ENCODE assay signal across 13 cellular contexts in genomic region chr13:98370806-98371553, GRCh38.
DNase-seq lines count a peak whose midpoint lies in the region; ATAC-seq and TF ChIP-seq lines count a peak whose summit lies in the region.
"Had no signal": no experiment of that assay in that cellular context is flagged by ENCODE, and none has a peak within 500 bp of the region (broad histone marks: within the 10 kb centered on the region; RNA-seq: fewer than 3 reads in every experiment).

No MANE protein-coding gene starts in this region.

- no peaks in the 10 kb centered on the region for H3K9me2 ChIP-seq in OCI-LY7 (ENCODE audit: insufficient read depth, low read length)

- H3K4me3 Mint-ChIP-seq in mesothelial cell of epicardium, result no peak overlapping the region

- no peak overlapping the region for H2AFZ ChIP-seq in OCI-LY7 (ENCODE audit: low read length)

- H3K36me3 ChIP-seq in duodenal mucosa (ENCODE audit: control insufficient read depth in 1 of 2, insufficient read depth in 2 of 2, low read length in 2 of 2), result no peaks in the 10 kb centered on the region
- no peaks in the 10 kb centered on the region for H3K36me3 ChIP-seq in uterus
- H3K36me3 ChIP-seq in OCI-LY7 (ENCODE audit: insufficient read depth, low read length), result no peaks in the 10 kb centered on the region
- peaks cover 1% of the 10 kb centered on the region; the same call in 1 of the 2 replicates for H3K36me3 ChIP-seq in H7 (replicated peaks; ENCODE audit: control insufficient read depth, insufficient read depth, low read length)

- no peak for TF ChIP-seq CTCF in mesothelial cell of epicardium (IDR thresholded peaks at IDR 0.05; ENCODE audit: unreplicated experiment)
- no peak for TF ChIP-seq CTCF in uterus (IDR thresholded peaks at IDR 0.05)
- TF ChIP-seq CTCF in OCI-LY7 (conservative IDR thresholded peaks at IDR 0.05; ENCODE audit: low read length), result no peak

- POLR2A ChIA-PET in OCI-LY7 (lab: Charles Lee), result interaction anchor here (0.7 kb wide), 2 partner anchors 10 to 789 kb away, joined by 3 to 5 read pairs; no protein-coding TSS in a partner anchor

- H3K27me3 ChIP-seq in duodenal mucosa (ENCODE audit: control insufficient read depth in 1 of 2, insufficient read depth in 2 of 2, low read length in 2 of 2) (no peaks in the 10 kb centered on the region), uterus (no peaks in the 10 kb centered on the region), H7 (ENCODE audit: control insufficient read depth, insufficient read depth, low read length) (no peaks in the 10 kb centered on the region)

- peaks cover 0 to 5% of the 10 kb centered on the region in 2 donors for H3K9me3 ChIP-seq in duodenal mucosa (ENCODE audit: control insufficient read depth in 1 of 2, low read length in 2 of 2)
- H3K9me3 ChIP-seq in uterus, result no peaks in the 10 kb centered on the region
- no peaks in the 10 kb centered on the region for H3K9me3 ChIP-seq in OCI-LY7 (ENCODE audit: low read length)

- peaks cover 31% of the 10 kb centered on the region for H3K4me1 Mint-ChIP-seq in mesothelial cell of epicardium

- H4K20me1 ChIP-seq in OCI-LY7 (ENCODE audit: insufficient read depth, low read length), result no peaks in the 10 kb centered on the region

- H3K27ac Mint-ChIP-seq in mesothelial cell of epicardium, result peak overlapping the region; percentile 75

- H3K27me3 Mint-ChIP-seq in mesothelial cell of epicardium (ENCODE audit: low read depth), result no peaks in the 10 kb centered on the region

- H3K4me1 ChIP-seq in duodenal mucosa (ENCODE audit: control insufficient read depth in 1 of 2, insufficient read depth in 2 of 2, low read length in 2 of 2) (no peaks in the 10 kb centered on the region), uterus (peaks cover 0 to 3% of the 10 kb centered on the region in 2 donors), OCI-LY7 (ENCODE audit: insufficient read depth, low read length, poor library complexity, severe bottlenecking) (no peaks in the 10 kb centered on the region)

- H3K9me3 Mint-ChIP-seq in mesothelial cell of epicardium, result peaks cover 10% of the 10 kb centered on the region

- CTCF ChIA-PET in OCI-LY7 (lab: Charles Lee; ENCODE audit: unreplicated experiment), result no interaction called here

- no peak overlapping the region for H3K4me2 ChIP-seq in OCI-LY7 (ENCODE audit: low read length)

- H3K4me3 ChIP-seq in duodenal mucosa (ENCODE audit: low read depth in 1 of 2, low read length in 2 of 2) (no peak overlapping the region), uterus (no peak overlapping the region), OCI-LY7 (ENCODE audit: low read depth, low read length, poor library complexity, severe bottlenecking) (no peak overlapping the region), H7 (ENCODE audit: insufficient read depth, low read depth, low read length) (no peak overlapping the region)

- DNase-seq in NCI-H1417 (lab: John Stamatoyannopoulos, UW) (peak in 2 of 3 experiments; percentile 24 to 73), NCI-H1417 treated with DMSO at 0.1 percent for 48 hours (lab: John Stamatoyannopoulos, UW) (no peak), mesothelial cell of epicardium (ENCODE audit: low spot score in 2 of 2, unreplicated experiment in 2 of 2) (no peak), uterus (peak; percentile 62 to 72), OCI-LY7 (ENCODE audit: low spot score) (no peak), H7 (no peak)
- DNase-seq: activated T-cell treated with anti-CD3 and anti-CD28 coated beads, Interleukin-2, amount 50 U/mL, for 48 hours; cortex of kidney; Karpas-422; occipital lobe; T1000 had no signal

- H3K36me3 Mint-ChIP-seq in mesothelial cell of epicardium, result peaks cover 44% of the 10 kb centered on the region

- BruUV-seq in OCI-LY7 (replicated peaks; lab: Mats Ljungman, UMichigan), result no TSS peak

- H3K79me2 ChIP-seq in OCI-LY7 (ENCODE audit: insufficient read depth, low read depth, low read length), result no peaks in the 10 kb centered on the region

- no peak overlapping the region for H3K9ac ChIP-seq in duodenal mucosa (ENCODE audit: low read depth in 1 of 2, low read length in 2 of 2)

- no peak for ATAC-seq in GM19035 (IDR thresholded peaks at IDR 0.05; ENCODE audit: unreplicated experiment)

- no peak for TF ChIP-seq POLR2A in uterus (IDR thresholded peaks at IDR 0.05)

- peak overlapping the region; percentile 1 for H3K27ac ChIP-seq in duodenal mucosa (ENCODE audit: low read depth, low read length)
- peak overlapping the region in 1 of 2 donors; percentile 30 for H3K27ac ChIP-seq in uterus
- H3K27ac ChIP-seq in OCI-LY7 (ENCODE audit: low read depth, low read length, poor library complexity, severe bottlenecking), result no peak overlapping the region

- intact Hi-C loops in uterus (cut with DNase I; ENCODE audit: low total_unique reads) (no loop called here), OCI-LY7 (cut with micrococcal nuclease; ENCODE audit: unreplicated experiment) (no loop called here)

Comparison
In these comparisons a context has a peak if more than half of its experiments do, and no peak if none do; other contexts are left out.
1. DNase-seq: peak in NCI-H1417 (2 of 3) and uterus (2 of 2); none in NCI-H1417 treated with DMSO at 0.1 percent for 48 hours (single experiment), mesothelial cell of epicardium (0 of 2), OCI-LY7 (single experiment) and H7 (single experiment).